In the genomic region with DNA sequence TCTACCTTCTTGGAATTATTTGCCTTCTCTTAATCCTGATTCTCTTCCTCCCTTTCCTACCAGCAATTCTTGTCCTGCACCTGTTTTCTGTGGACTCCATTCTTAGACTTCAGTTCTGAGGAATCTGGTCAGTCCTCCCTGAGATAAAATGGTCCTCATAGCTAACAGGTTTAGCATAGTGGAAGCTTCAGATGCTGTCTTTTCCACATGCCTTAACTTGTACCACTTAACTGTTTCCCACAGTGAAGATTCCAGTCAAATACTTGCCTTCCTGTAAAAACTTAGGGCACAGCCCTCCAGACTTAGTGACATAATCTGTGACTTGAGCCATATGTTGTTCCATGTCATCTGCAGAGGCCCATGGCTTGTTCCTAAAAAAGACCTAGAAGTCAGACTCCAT, we compare ENCODE assay signal across 19 cellular contexts.
A peak's percentile ranks its signal among the peaks of the same experiment; 100 is the strongest.
DNase-seq lines count a peak whose midpoint lies in the region; ATAC-seq, FAIRE-seq and TF ChIP-seq lines count a peak whose summit lies in the region.
"Had no signal": no experiment of that assay in that cellular context is flagged by ENCODE, and none has a peak within 500 bp of the region (broad histone marks: within the 10 kb centered on the region; RNA-seq: fewer than 3 reads in every experiment).

No MANE protein-coding gene starts in this region.

- H3K4me3 Mint-ChIP-seq in GM23338 = no peak overlapping the region
- H3K4me3 Mint-ChIP-seq: B cell; CD4-positive, alpha-beta T cell; IgD-negative memory B cell had no signal

- POLR2A ChIA-PET in IMR-90 (lab: Charles Lee; ENCODE audit: unreplicated experiment) = no interaction called here

- peak overlapping the region; percentile 37; the same call in 1 of the 2 replicates for H3K4ac ChIP-seq in IMR-90 (ENCODE audit: low read depth, low read length)

- H3K9me1 ChIP-seq in IMR-90 (ENCODE audit: insufficient read depth, low read length) = no peaks in the 10 kb centered on the region; the same call in 1 of the 2 replicates
- no peaks in the 10 kb centered on the region for H3K9me1 ChIP-seq in keratinocyte (ENCODE audit: control insufficient read depth, extremely low read depth, insufficient read depth, low read length)

- CTCF ChIA-PET in IMR-90 (lab: Yijun Ruan, JAX) = no interaction called here

- 0 out of 2 replicates have a peak overlapping the region, but pooled peaks have one; percentile 2 for H3K27ac ChIP-seq in GM23338 (ENCODE audit: low read depth)
- H3K27ac ChIP-seq in IMR-90 (ENCODE audit: insufficient read depth, low read length) = no peak overlapping the region
- no peak overlapping the region for H3K27ac ChIP-seq in keratinocyte (ENCODE audit: control insufficient read depth, insufficient read depth, low read length)
- H3K27ac ChIP-seq in osteoblast (ENCODE audit: low read depth, low read length) = no peak overlapping the region

- no peak for TF ChIP-seq CTCF in GM23338 (conservative IDR thresholded peaks at IDR 0.05; ENCODE audit: low read depth in 2 of 2)
- no peak for TF ChIP-seq CTCF in IMR-90 (conservative IDR thresholded peaks at IDR 0.05; ENCODE audit: low read depth, low read length)
- no peak for TF ChIP-seq CTCF in keratinocyte (optimal IDR thresholded peaks at IDR 0.05 in 1 of 3, IDR thresholded peaks at IDR 0.05 in 1 of 3, conservative IDR thresholded peaks at IDR 0.05 in 1 of 3; ENCODE audit: extremely low read depth in 1 of 3, insufficient read depth in 2 of 3, low read length in 3 of 3)
- no peak for TF ChIP-seq CTCF in osteoblast (IDR thresholded peaks at IDR 0.05; ENCODE audit: extremely low read depth, low read depth, low read length)

- DNase-seq in GM23338 (ENCODE audit: low spot score) = no peak
- no peak for DNase-seq in IMR-90
- DNase-seq in keratinocyte (ENCODE audit: low read depth, low spot score) = no peak
- no peak for DNase-seq in osteoblast (ENCODE audit: insufficient read length, low spot score, missing footprints)
- DNase-seq in activated naive CD4-positive, alpha-beta T cell treated with Interleukin-2 at 50 U/mL for 16 hours = no peak
- DNase-seq in Right ventricle myocardium superior = no peak
- DNase-seq: C1 segment of cervical spinal cord; CD4-positive, alpha-beta T cell; DMS153; DMS79 treated with DMSO at 0.1 percent for 48 hours; EL had no signal

- H3K27me3 Mint-ChIP-seq in GM23338 (ENCODE audit: insufficient read depth, low read depth, poor library complexity) = peaks cover 8% of the 10 kb centered on the region
- H3K27me3 Mint-ChIP-seq: B cell; CD4-positive, alpha-beta T cell; IgD-negative memory B cell had no signal

- no peak overlapping the region for H2AK9ac ChIP-seq in IMR-90 (replicated peaks; ENCODE audit: low read depth, low read length, poor library complexity)

- no peaks in the 10 kb centered on the region for H3K27me3 ChIP-seq in GM23338 (ENCODE audit: insufficient read depth)
- no peaks in the 10 kb centered on the region for H3K27me3 ChIP-seq in IMR-90 (ENCODE audit: control insufficient read depth, insufficient read depth, low read length)
- H3K27me3 ChIP-seq in keratinocyte (ENCODE audit: control insufficient read depth, extremely low read depth, insufficient read depth, low read length) = no peaks in the 10 kb centered on the region
- H3K27me3 ChIP-seq in osteoblast (ENCODE audit: insufficient read depth, low read length) = no peaks in the 10 kb centered on the region

- no peak overlapping the region for H3K4me2 ChIP-seq in GM23338
- no peak overlapping the region for H3K4me2 ChIP-seq in IMR-90 (ENCODE audit: low read depth, low read length)
- no peak overlapping the region for H3K4me2 ChIP-seq in keratinocyte (ENCODE audit: control insufficient read depth, extremely low read depth, insufficient read depth, low read depth, low read length)
- H3K4me2 ChIP-seq in osteoblast (ENCODE audit: insufficient read depth, low read length) = no peak overlapping the region

- peak overlapping the region; percentile 70; the same call in 2 of the 3 replicates for H2BK15ac ChIP-seq in IMR-90 (ENCODE audit: low read depth, low read length)

- H3K56ac ChIP-seq in IMR-90 (ENCODE audit: extremely low read depth, insufficient read depth, low read length) = no peak overlapping the region

- no peaks in the 10 kb centered on the region; the same call in 2 of the 3 replicates for H3K36me3 Mint-ChIP-seq in GM23338 (ENCODE audit: low read depth)
- H3K36me3 Mint-ChIP-seq: IgD-negative memory B cell had no signal

- H3K4me1 ChIP-seq in GM23338 (ENCODE audit: insufficient read depth) (peaks cover 15% of the 10 kb centered on the region), IMR-90 (ENCODE audit: control insufficient read depth, insufficient read depth, low read length) (peaks cover 5% of the 10 kb centered on the region), keratinocyte (ENCODE audit: control insufficient read depth, extremely low read depth, insufficient read depth, low read length) (peaks cover 5% of the 10 kb centered on the region), osteoblast (ENCODE audit: insufficient read depth, low read length) (peaks cover 13% of the 10 kb centered on the region)

- H2BK20ac ChIP-seq in IMR-90 (ENCODE audit: low read depth, low read length) = peak overlapping the region; percentile 89; the same call in 1 of the 2 replicates

- no peaks in the 10 kb centered on the region; the same call in 2 of the 3 replicates for H3K9me3 Mint-ChIP-seq in GM23338
- H3K9me3 Mint-ChIP-seq: CD4-positive, alpha-beta T cell; IgD-negative memory B cell had no signal

- H3K23ac ChIP-seq in IMR-90 (ENCODE audit: low read depth, low read length) = no peak overlapping the region

- H3K4me1 Mint-ChIP-seq in GM23338 = peaks cover 15% of the 10 kb centered on the region

- H3K9me3 ChIP-seq in IMR-90 (ENCODE audit: control insufficient read depth, insufficient read depth, low read length) (no peaks in the 10 kb centered on the region), keratinocyte (ENCODE audit: control insufficient read depth, low read depth, low read length) (no peaks in the 10 kb centered on the region), osteoblast (ENCODE audit: low read depth, low read length) (no peaks in the 10 kb centered on the region)

- TF ChIP-seq POLR2A in IMR-90 (IDR thresholded peaks at IDR 0.05; ENCODE audit: low read depth, low read length) = no peak

- TF ChIP-seq RAD21 in IMR-90 (IDR thresholded peaks at IDR 0.05; ENCODE audit: low read length) = no peak

- no peak overlapping the region for H3K9ac ChIP-seq in IMR-90 (ENCODE audit: low read depth, low read length)
- no peak overlapping the region for H3K9ac ChIP-seq in keratinocyte (ENCODE audit: control insufficient read depth, extremely low read depth, insufficient read depth, low read length)

- peak overlapping the region; percentile 74 for H2BK120ac ChIP-seq in IMR-90 (ENCODE audit: low read depth, low read length)

- peak overlapping the region; percentile 83; the same call in 1 of the 2 replicates for H4K5ac ChIP-seq in IMR-90 (ENCODE audit: low read depth, low read length)

- H4K20me1 ChIP-seq in GM23338 (replicated peaks; ENCODE audit: insufficient read depth) (no peaks in the 10 kb centered on the region), IMR-90 (ENCODE audit: insufficient read depth, low read length) (no peaks in the 10 kb centered on the region), keratinocyte (ENCODE audit: control insufficient read depth, extremely low read depth, insufficient read depth, low read length) (no peaks in the 10 kb centered on the region), osteoblast (ENCODE audit: insufficient read depth, low read length) (no peaks in the 10 kb centered on the region)

- no peak overlapping the region for H3K4me3 ChIP-seq in GM23338
- H3K4me3 ChIP-seq in IMR-90 (ENCODE audit: insufficient read depth, low read depth, low read length) = no peak overlapping the region
- no peak overlapping the region for H3K4me3 ChIP-seq in keratinocyte (ENCODE audit: control insufficient read depth in 2 of 3, extremely low read depth in 1 of 3, insufficient read depth in 2 of 3, low read depth in 1 of 3, low read length in 3 of 3)
- no peak overlapping the region for H3K4me3 ChIP-seq in osteoblast (ENCODE audit: insufficient read depth, low read length)

- H3F3A ChIP-seq in GM23338 (replicated peaks; ENCODE audit: low read depth) = 0 out of 2 replicates have a peak, but pooled peaks cover 1% of the 10 kb centered on the region

- peak overlapping the region; percentile 79; the same call in 1 of the 2 replicates for H4K91ac ChIP-seq in IMR-90 (ENCODE audit: insufficient read depth, low read depth, low read length)

- no peak overlapping the region for H3K27ac Mint-ChIP-seq in GM23338
- H3K27ac Mint-ChIP-seq: B cell; CD4-positive, alpha-beta T cell had no signal

- peak overlapping the region; percentile 76; the same call in 1 of the 2 replicates for H3K18ac ChIP-seq in IMR-90 (ENCODE audit: low read depth, low read length)

- H2BK5ac ChIP-seq in IMR-90 (ENCODE audit: low read depth, low read length, poor library complexity, severe bottlenecking) = peak overlapping the region; percentile 35

- H2AFZ ChIP-seq in GM23338 = peak overlapping the region; percentile 15; the same call in 1 of the 2 replicates
- H2AFZ ChIP-seq in IMR-90 (replicated peaks; ENCODE audit: low read length, poor library complexity) = no peak overlapping the region
- H2AFZ ChIP-seq in keratinocyte (ENCODE audit: control insufficient read depth, low read length) = no peak overlapping the region
- peak overlapping the region; percentile 16 for H2AFZ ChIP-seq in osteoblast (ENCODE audit: low read length)

- ATAC-seq in GM23338 (no peak), IMR-90 (ENCODE audit: low read depth) (no peak), HG02970 (IDR thresholded peaks at IDR 0.05; ENCODE audit: low FRiP score, unreplicated experiment) (no peak), Right ventricle myocardium superior (ENCODE audit: poor library complexity) (no peak)
- ATAC-seq: HCT116 had no signal

- BruUV-seq in IMR-90 (replicated peaks; lab: Mats Ljungman, UMichigan) = no TSS peak

- peak overlapping the region; percentile 56 for H2AK5ac ChIP-seq in IMR-90 (ENCODE audit: low read depth, low read length)

- peaks cover 0 to 14% of the 10 kb centered on the region in 2 experiments; a peak in 3 of 4 replicates for H3K79me1 ChIP-seq in IMR-90 (ENCODE audit: low read depth in 1 of 2, low read length in 2 of 2)

- H3K79me2 ChIP-seq in GM23338 (replicated peaks; ENCODE audit: insufficient read depth) = no peaks in the 10 kb centered on the region
- no peaks in the 10 kb centered on the region for H3K79me2 ChIP-seq in keratinocyte (ENCODE audit: control insufficient read depth, insufficient read depth, low read length)
- no peaks in the 10 kb centered on the region for H3K79me2 ChIP-seq in osteoblast (ENCODE audit: insufficient read depth, low read length)

- peak overlapping the region; percentile 10; the same call in 1 of the 2 replicates for H3K14ac ChIP-seq in IMR-90 (replicated peaks; ENCODE audit: low read depth, low read length)

- intact Hi-C loops in IMR-90 (cut with micrococcal nuclease) (no loop called here), Right ventricle myocardium superior (cut with DNase I) (loop anchor here (10.0 kb wide), 1 partner anchor 215 kb away; no protein-coding TSS in a partner anchor)

- H3K36me3 ChIP-seq in GM23338 (ENCODE audit: insufficient read depth) (no peaks in the 10 kb centered on the region), IMR-90 (ENCODE audit: control insufficient read depth, insufficient read depth, low read length) (no peaks in the 10 kb centered on the region), keratinocyte (ENCODE audit: control insufficient read depth in 2 of 2, extremely low read depth in 1 of 2, insufficient read depth in 2 of 2, low read length in 2 of 2) (no peaks in the 10 kb centered on the region), osteoblast (ENCODE audit: insufficient read depth, low read length) (no peaks in the 10 kb centered on the region)

- H3K9me2 ChIP-seq in GM23338 (ENCODE audit: insufficient read depth) = peaks cover 13% of the 10 kb centered on the region

- in situ Hi-C loops in IMR-90 (cut with MboI; ENCODE audit: low sequenced_read_pairs) = no loop called here

- dilution Hi-C loops in IMR-90 (cut with HindIII; ENCODE audit: low sequenced_read_pairs, unreplicated experiment) (no loop called here), keratinocyte (cut with MboI; ENCODE audit: extremely low pct_ligation_motif_present, low sequenced_read_pairs) (no loop called here)

- peak; percentile 36 for FAIRE-seq in keratinocyte (lab: Jason Lieb, UNC)
- FAIRE-seq: A204.1, G401.6, GM12891, H54 had no signal

- H4K8ac ChIP-seq in IMR-90 (ENCODE audit: low read depth in 2 of 2, low read length in 2 of 2) = peak overlapping the region; percentile 2 to 55; a peak in 2 of 4 replicates

Comparison
In these comparisons a context has a peak if more than half of its experiments do, and no peak if none do; other contexts are left out.
1. H2AFZ ChIP-seq: peak in GM23338 (single experiment) and osteoblast (single experiment); none in IMR-90 (single experiment) and keratinocyte (single experiment).